10 cellular contexts compared by ENCODE assay signal in genomic region chr15:40115670-40116093, GRCh38. TPM values are rescaled to one million over a fixed set of nuclear protein-coding genes. Genes with fewer than 3 reads are reported as not detected.
A peak's percentile ranks its signal among the peaks of the same experiment; 100 is the strongest.
DNase-seq lines count a peak whose midpoint lies in the region; ATAC-seq and TF ChIP-seq lines count a peak whose summit lies in the region.
"Had no signal": no experiment of that assay in that cellular context is flagged by ENCODE, and none has a peak within 500 bp of the region (broad histone marks: within the 10 kb centered on the region; RNA-seq: fewer than 3 reads in every experiment).

No MANE protein-coding gene starts in this region.

- H3K27me3 ChIP-seq in uterus: no peaks in the 10 kb centered on the region
- H3K27me3 ChIP-seq: foreskin keratinocyte had no signal

- TF ChIP-seq CTCF in GM13977 (IDR thresholded peaks at IDR 0.05; ENCODE audit: extremely low read depth, insufficient read depth, missing control alignments): no peak
- TF ChIP-seq CTCF in uterus (IDR thresholded peaks at IDR 0.05): no peak

- in situ Hi-C loops in GM13977 (cut with MboI; ENCODE audit: low pct_unique_long_range_greater_than_20kb, low sequenced_read_pairs, unreplicated experiment): no loop called here

- DNase-seq in GM13977 (ENCODE audit: low spot score) (peak; percentile 75), kidney glomerular epithelial cell (lab: John Stamatoyannopoulos, UW) (peak; percentile 29), NCI-H2196 treated with DMSO at 0.1 percent for 48 hours (lab: John Stamatoyannopoulos, UW; ENCODE audit: unreplicated experiment) (no peak), NCI-H524 (lab: John Stamatoyannopoulos, UW) (no peak), uterus (no peak)
- peak; percentile 43 for DNase-seq in activated CD4-positive, CD25-positive, alpha-beta regulatory T cell treated with anti-CD3 and anti-CD28 coated beads, Interleukin-2, amount 50 U/mL, for 72 hours

- no peaks in the 10 kb centered on the region for H3K9me3 ChIP-seq in uterus

- H3K36me3 ChIP-seq in uterus: no peaks in the 10 kb centered on the region

- no peak for TF ChIP-seq POLR2A in uterus (IDR thresholded peaks at IDR 0.05)

- H3K4me1 ChIP-seq in uterus: no peaks in the 10 kb centered on the region
- H3K4me1 ChIP-seq: foreskin keratinocyte had no signal

- no peak overlapping the region for H3K4me3 ChIP-seq in uterus
- H3K4me3 ChIP-seq: SK-N-MC had no signal

- no peak overlapping the region for H3K27ac ChIP-seq in uterus
- H3K27ac ChIP-seq: foreskin keratinocyte, SK-N-MC had no signal

- ATAC-seq in GM21390 (IDR thresholded peaks at IDR 0.05; ENCODE audit: unreplicated experiment) (peak; percentile 95), HG03565 (IDR thresholded peaks at IDR 0.05; ENCODE audit: unreplicated experiment) (peak; percentile 94)
- ATAC-seq: foreskin keratinocyte had no signal

- intact Hi-C loops in uterus (cut with DNase I; ENCODE audit: low total_unique reads): no loop called here

RNA-seq across cellular contexts. Expression of gene BMF, which starts 7.0 kb away (rescaled TPM):
- 10 to 100 TPM in 3 of 4 donors, 1 to 10 TPM in 1; 7.1 to 46.2 (median 22.6) TPM for total RNA-seq in uterus

RNA-seq across cellular contexts. Expression of gene BUB1B, which starts 45.2 kb away (rescaled TPM):
- total RNA-seq in uterus: 10 to 100 TPM in 1 of 4 donors, under 1 TPM in 1, not detected in 2; under 0.01 to 31.5 TPM

Comparison
In these comparisons a context has a peak if more than half of its experiments do, and no peak if none do; other contexts are left out.
1. DNase-seq: peak in GM13977 (single experiment), activated CD4-positive, CD25-positive, alpha-beta regulatory T cell treated with anti-CD3 and anti-CD28 coated beads, Interleukin-2, amount 50 U/mL, for 72 hours (single experiment) and kidney glomerular epithelial cell (single experiment); none in NCI-H2196 treated with DMSO at 0.1 percent for 48 hours (single experiment), NCI-H524 (0 of 2) and uterus (0 of 2).